In the genomic region with DNA sequence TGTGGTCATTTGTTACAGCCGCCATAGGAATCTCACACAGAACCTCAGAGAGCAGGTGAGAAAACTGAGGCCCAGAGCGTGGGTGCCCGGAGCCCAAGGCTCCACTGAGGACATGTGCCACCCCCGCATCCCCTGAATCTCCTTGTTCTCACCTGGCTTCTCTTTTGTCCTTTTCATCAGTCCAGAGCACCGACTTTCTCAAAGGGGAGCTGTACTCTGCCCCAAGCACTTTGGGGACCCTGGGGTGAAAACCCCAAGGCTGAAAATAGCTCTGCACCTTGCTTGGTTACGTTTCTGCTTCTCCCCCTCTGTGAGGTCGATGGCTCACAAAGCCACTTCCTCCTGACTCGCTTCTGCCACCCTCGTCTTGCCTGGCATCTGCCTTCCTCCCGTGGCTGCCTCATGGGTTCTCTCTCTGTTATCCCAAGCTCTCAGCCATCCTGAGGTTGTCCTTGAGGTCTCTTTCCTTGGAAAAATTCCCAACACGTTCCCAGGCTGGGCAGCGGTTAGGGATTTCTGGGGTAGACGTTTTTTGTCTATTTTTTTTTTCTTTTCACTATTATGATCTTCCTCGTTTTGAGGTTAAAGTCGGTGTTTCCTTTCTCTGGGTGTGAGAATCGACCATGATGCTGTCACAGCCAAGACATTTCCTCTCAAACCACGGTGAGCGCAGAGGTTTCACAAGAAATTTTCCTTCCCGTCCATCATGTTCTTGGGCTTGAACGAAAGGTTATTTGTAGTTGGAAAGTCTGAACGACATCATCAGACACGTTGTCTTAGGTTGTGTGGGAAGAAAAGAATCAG, we compare ENCODE assay signal across 9 cellular contexts. TPM values are rescaled to one million over a fixed set of nuclear protein-coding genes. Genes with fewer than 3 reads are reported as not detected.
DNase-seq lines count a peak whose midpoint lies in the region; ATAC-seq lines count a peak whose summit lies in the region.
"Had no signal": no experiment of that assay in that cellular context is flagged by ENCODE, and none has a peak within 500 bp of the region (broad histone marks: within the 10 kb centered on the region; RNA-seq: fewer than 3 reads in every experiment).

No MANE protein-coding gene starts in this region.

- no peak overlapping the region for H2BK15ac ChIP-seq in mesendoderm (replicated peaks; ENCODE audit: low read depth)

- no peak overlapping the region for H2AK5ac ChIP-seq in mesendoderm (ENCODE audit: low read length)

- H3K79me2 ChIP-seq in mesendoderm (ENCODE audit: control insufficient read depth, insufficient read depth, low read length), result no peaks in the 10 kb centered on the region

- H3K18ac ChIP-seq in mesendoderm (ENCODE audit: low read length), result no peak overlapping the region

- no peak overlapping the region for H3K23ac ChIP-seq in mesendoderm (ENCODE audit: low read length)

- H2BK120ac ChIP-seq in mesendoderm (ENCODE audit: low read depth, low read length), result no peak overlapping the region

- H3K27me3 ChIP-seq in mesendoderm (ENCODE audit: insufficient read depth, low read length, poor library complexity), result no peaks in the 10 kb centered on the region

- H3K79me1 ChIP-seq in mesendoderm (ENCODE audit: low read length), result no peaks in the 10 kb centered on the region

- no peak overlapping the region for H2BK5ac ChIP-seq in mesendoderm (ENCODE audit: low read length)

- H3K27ac ChIP-seq in mesendoderm (ENCODE audit: low read depth, low read length), result no peak overlapping the region
- H3K27ac ChIP-seq: 22Rv1 had no signal

- ATAC-seq in HG03469 (IDR thresholded peaks at IDR 0.05; ENCODE audit: unreplicated experiment), result peak; percentile 55

- no CpG with 5 or more reads among the region's 22 CpGs for WGBS in mesendoderm (ENCODE audit: extremely low coverage, insufficient coverage, low lambda C conversion rate)

- H3K9ac ChIP-seq in mesendoderm (ENCODE audit: low read length), result no peak overlapping the region

- peak overlapping the region; percentile 25 for H3K56ac ChIP-seq in mesendoderm (ENCODE audit: low read length)

- no peak overlapping the region for H4K5ac ChIP-seq in mesendoderm (ENCODE audit: low read length)

- H3K36me3 ChIP-seq in mesendoderm (ENCODE audit: control insufficient read depth, insufficient read depth, low read length), result no peaks in the 10 kb centered on the region

- no peak overlapping the region for H3K4me2 ChIP-seq in mesendoderm (ENCODE audit: low read length)

- H3K4ac ChIP-seq in mesendoderm (ENCODE audit: low read depth, low read length), result no peak overlapping the region

- peaks cover 8% of the 10 kb centered on the region for H3K4me1 ChIP-seq in mesendoderm (ENCODE audit: control insufficient read depth, low read depth, low read length)

- H3K4me3 ChIP-seq in mesendoderm (ENCODE audit: low read length), result no peak overlapping the region

- DNase-seq in NK-92 treated with Interleukin-12 subunit alpha and Interleukin-12 subunit beta, amount 100 ng/mL, for 24 hours (lab: John Stamatoyannopoulos, UW), result peak; percentile 76
- DNase-seq in NK-92 (lab: John Stamatoyannopoulos, UW; ENCODE audit: unreplicated experiment), result no peak
- peak; percentile 59 to 75 for DNase-seq in activated CD4-positive, alpha-beta T cell treated with anti-CD3 and anti-CD28 coated beads, Interleukin-2, amount 50 U/mL, for 24 hours (ENCODE audit: low read depth in 1 of 2, low spot score in 1 of 2)
- DNase-seq in mesendoderm, result no peak
- no peak for DNase-seq in hepatic stellate cell (ENCODE audit: low spot score)
- DNase-seq in NCI-H1436 (lab: John Stamatoyannopoulos, UW), result no peak
- DNase-seq in NCI-H187 treated with DMSO at 0.1 percent for 48 hours (lab: John Stamatoyannopoulos, UW), result no peak

- H4K8ac ChIP-seq in mesendoderm (ENCODE audit: low read depth, low read length), result no peak overlapping the region

RNA-seq across cellular contexts. Expression of a gene that starts 37.2 kb away (rescaled TPM):
- 0.07 TPM for polyA plus RNA-seq in mesendoderm (2013, experiment 1 of 2)
- polyA plus RNA-seq in mesendoderm (2013, experiment 2 of 2), result 0.07 TPM

Comparison
In these comparisons a context has a peak if more than half of its experiments do, and no peak if none do; other contexts are left out.
1. DNase-seq: peak in NK-92 treated with Interleukin-12 subunit alpha and Interleukin-12 subunit beta, amount 100 ng/mL, for 24 hours (single experiment) and activated CD4-positive, alpha-beta T cell treated with anti-CD3 and anti-CD28 coated beads, Interleukin-2, amount 50 U/mL, for 24 hours (2 of 2); none in NK-92 (single experiment), mesendoderm (single experiment), hepatic stellate cell (single experiment), NCI-H1436 (single experiment) and NCI-H187 treated with DMSO at 0.1 percent for 48 hours (single experiment).